In genomic region chrX:40644821-40645358, GRCh38 we compare ENCODE assay signal across 8 cellular contexts. TPM values are rescaled to one million over a fixed set of nuclear protein-coding genes. Genes with fewer than 3 reads are reported as not detected.
DNase-seq lines count a peak whose midpoint lies in the region; TF ChIP-seq lines count a peak whose summit lies in the region.

No MANE protein-coding gene starts in this region.

- peaks cover 0 to 2% (median 0%) of the 10 kb centered on the region in 5 experiments for H3K9me3 Mint-ChIP-seq in brain

- peaks cover 38% of the 10 kb centered on the region for H3K4me1 Mint-ChIP-seq in brain

- DNase-seq in DMS153 treated with DMSO at 0.1 percent for 48 hours (lab: John Stamatoyannopoulos, UW; ENCODE audit: unreplicated experiment) (peak; percentile 9), DMS153 (lab: John Stamatoyannopoulos, UW) (no peak), HK-2 (ENCODE audit: unreplicated experiment) (peak; percentile 40), T-helper 9 cell (peak; percentile 34), kidney glomerular epithelial cell (lab: John Stamatoyannopoulos, UW) (peak; percentile 24), NCI-H146 treated with DMSO at 0.1 percent for 48 hours (lab: John Stamatoyannopoulos, UW; ENCODE audit: unreplicated experiment) (no peak)
- DNase-seq in stimulated activated CD4-positive, alpha-beta T cell treated with anti-CD3 and anti-CD28 coated beads, Interleukin-4, amount 100 ng/mL, for 24 hours, result peak; percentile 23

- TF ChIP-seq CTCF in brain (conservative IDR thresholded peaks at IDR 0.05), result no peak

- H3K27me3 Mint-ChIP-seq in brain, result peaks cover 3% of the 10 kb centered on the region

- peak overlapping the region; percentile 72 to 90 (median 79) for H3K4me3 Mint-ChIP-seq in brain

- H3K27ac Mint-ChIP-seq in brain, result peak overlapping the region; percentile 9 to 98 (median 79)

- peaks cover 6% of the 10 kb centered on the region for H3K36me3 Mint-ChIP-seq in brain

RNA-seq across cellular contexts. Expression of gene CXorf38, which starts 2.5 kb away (rescaled TPM):
- 5.9 TPM for polyA plus RNA-seq in brain (ENCODE audit: insufficient read depth, low read depth, low replicate concordance)

RNA-seq across cellular contexts. Expression of gene MPC1L, which starts 21.7 kb away (rescaled TPM):
- polyA plus RNA-seq in brain (ENCODE audit: insufficient read depth, low read depth, low replicate concordance), result not detected

Comparison
In these comparisons a context has a peak if more than half of its experiments do, and no peak if none do; other contexts are left out.
1. DNase-seq: peak in DMS153 treated with DMSO at 0.1 percent for 48 hours (single experiment), HK-2 (single experiment), T-helper 9 cell (single experiment), kidney glomerular epithelial cell (single experiment) and stimulated activated CD4-positive, alpha-beta T cell treated with anti-CD3 and anti-CD28 coated beads, Interleukin-4, amount 100 ng/mL, for 24 hours (single experiment); none in DMS153 (single experiment) and NCI-H146 treated with DMSO at 0.1 percent for 48 hours (single experiment).